In genomic region chr9:32899181-32899580, GRCh38 we compare ENCODE assay signal across 20 cellular contexts.
DNase-seq lines count a peak whose midpoint lies in the region; ATAC-seq and TF ChIP-seq lines count a peak whose summit lies in the region.
"Had no signal": no experiment of that assay in that cellular context is flagged by ENCODE, and none has a peak within 500 bp of the region (broad histone marks: within the 10 kb centered on the region; RNA-seq: fewer than 3 reads in every experiment).

No MANE protein-coding gene starts in this region.

- no peaks in the 10 kb centered on the region for H3K9me3 Mint-ChIP-seq in activated T-helper 17 cell treated with anti-CD3 and anti-CD28 coated beads, Interleukin-2, amount 50 U/mL, for 72 hours

- no peaks in the 10 kb centered on the region for H3K36me3 Mint-ChIP-seq in activated T-helper 17 cell treated with anti-CD3 and anti-CD28 coated beads, Interleukin-2, amount 50 U/mL, for 72 hours (ENCODE audit: low read depth)

- H3K4me1 Mint-ChIP-seq in activated T-helper 17 cell treated with anti-CD3 and anti-CD28 coated beads, Interleukin-2, amount 50 U/mL, for 72 hours: no peaks in the 10 kb centered on the region
- H3K4me1 Mint-ChIP-seq: activated B cell treated with CpG ODN at 0.5 μM for 24 hours had no signal

- no peak overlapping the region for H3K4me3 Mint-ChIP-seq in activated T-helper 17 cell treated with anti-CD3 and anti-CD28 coated beads, Interleukin-2, amount 50 U/mL, for 72 hours
- H3K4me3 Mint-ChIP-seq: activated B cell treated with CpG ODN at 0.5 μM for 24 hours had no signal

- no peak for TF ChIP-seq POLR2A in esophagus muscularis mucosa (IDR thresholded peaks at IDR 0.05; ENCODE audit: low read depth)

- H3K36me3 ChIP-seq in esophagus muscularis mucosa: no peaks in the 10 kb centered on the region
- H3K36me3 ChIP-seq: gastroesophageal sphincter, ovary, sigmoid colon, tibial nerve had no signal

- no peak overlapping the region for H3K27ac ChIP-seq in esophagus muscularis mucosa (replicated peaks in 1 of 4)
- H3K27ac ChIP-seq: C4-2B, gastroesophageal sphincter, HL-60, ovary, sigmoid colon, tibial nerve had no signal

- intact Hi-C loops in esophagus muscularis mucosa (cut with DNase I) (no loop called here), cardiac septum (cut with DNase I) (no loop called here)

- no peak overlapping the region for H3K4me3 ChIP-seq in esophagus muscularis mucosa
- H3K4me3 ChIP-seq: gastroesophageal sphincter, ovary, sigmoid colon, tibial nerve had no signal

- no peak overlapping the region for H3K27ac Mint-ChIP-seq in activated T-helper 17 cell treated with anti-CD3 and anti-CD28 coated beads, Interleukin-2, amount 50 U/mL, for 72 hours
- H3K27ac Mint-ChIP-seq: activated B cell treated with CpG ODN at 0.5 μM for 24 hours had no signal

- 43% methylated on average over 1 of the region's 1 CpG for WGBS in esophagus muscularis mucosa

- H3K4me1 ChIP-seq in esophagus muscularis mucosa: peaks cover 0 to 3% (median 0%) of the 10 kb centered on the region in 4 donors
- H3K4me1 ChIP-seq: gastroesophageal sphincter, sigmoid colon, tibial nerve had no signal

- DNase-seq in SKM-1 treated with dmso at 0.1 percent for 144 hours (lab: John Stamatoyannopoulos, UW; ENCODE audit: unreplicated experiment) (peak; percentile 16), SKM-1 (lab: John Stamatoyannopoulos, UW; ENCODE audit: unreplicated experiment) (no peak), NOMO-1 treated with DMSO at 0.1 percent for 48 hours (lab: John Stamatoyannopoulos, UW; ENCODE audit: unreplicated experiment) (peak; percentile 90), stromal cell of bone marrow (ENCODE audit: low read depth) (peak; percentile 12), esophagus muscularis mucosa (ENCODE audit: extremely low spot score) (no peak), cardiac septum (ENCODE audit: low spot score) (no peak)
- DNase-seq: 8988T; activated B cell treated with CpG ODN at 0.5 μM for 24 hours; activated effector memory CD4-positive, alpha-beta T cell treated with anti-CD3 and anti-CD28 coated beads, Interleukin-2, amount 50 U/mL, for 16 hours; DMS153; NCI-H1694; ovary; sigmoid colon; stimulated activated CD4-positive, alpha-beta T cell treated with anti-CD3 and anti-CD28 coated beads, Interleukin-4, amount 100 ng/mL, for 1 hour had no signal

- H3K27me3 Mint-ChIP-seq in activated T-helper 17 cell treated with anti-CD3 and anti-CD28 coated beads, Interleukin-2, amount 50 U/mL, for 72 hours: peaks cover 12% of the 10 kb centered on the region

- ATAC-seq in activated T-helper 17 cell treated with anti-CD3 and anti-CD28 coated beads, Interleukin-2, amount 50 U/mL, for 72 hours (replicated peaks): peak; percentile 68
- ATAC-seq in GM21423 (IDR thresholded peaks at IDR 0.05; ENCODE audit: unreplicated experiment): no peak
- ATAC-seq: gastroesophageal sphincter had no signal

- peaks cover 0 to 8% (median 0%) of the 10 kb centered on the region in 4 donors for H3K9me3 ChIP-seq in esophagus muscularis mucosa
- H3K9me3 ChIP-seq: ovary had no signal

- TF ChIP-seq CTCF in esophagus muscularis mucosa (IDR thresholded peaks at IDR 0.05): no peak

- no peak for TF ChIP-seq EP300 in esophagus muscularis mucosa (IDR thresholded peaks at IDR 0.05)

- no peaks in the 10 kb centered on the region for H3K27me3 ChIP-seq in esophagus muscularis mucosa
- H3K27me3 ChIP-seq: gastroesophageal sphincter, ovary, sigmoid colon, tibial nerve had no signal

Comparison
In these comparisons a context has a peak if more than half of its experiments do, and no peak if none do; other contexts are left out.
1. DNase-seq: peak in SKM-1 treated with dmso at 0.1 percent for 144 hours (single experiment), NOMO-1 treated with DMSO at 0.1 percent for 48 hours (single experiment) and stromal cell of bone marrow (single experiment); none in SKM-1 (single experiment), esophagus muscularis mucosa (single experiment) and cardiac septum (single experiment).